Comparison of ENCODE assay signal across 17 cellular contexts in genomic region chr7:45003789-45004188, GRCh38. TPM values are rescaled to one million over a fixed set of nuclear protein-coding genes. Genes with fewer than 3 reads are reported as not detected.
"Had no signal": no experiment of that assay in that cellular context is flagged by ENCODE, and none has a peak within 500 bp of the region (broad histone marks: within the 10 kb centered on the region; RNA-seq: fewer than 3 reads in every experiment).

No MANE protein-coding gene starts in this region.

- ATAC-seq: activated T-cell treated with anti-CD3 and anti-CD28 coated beads, Interleukin-2, amount 50 U/mL, for 4 hours; effector memory CD8-positive, alpha-beta T cell; gastroesophageal sphincter; psoas muscle; sciatic nerve; stimulated activated naive CD8-positive, alpha-beta T cell treated with anti-CD3 and anti-CD28 coated beads, Interleukin-15, Interleukin-2, amounts not matched to agents 100 U/mL and 50 U/mL, for 24 hours had no signal

- H3K27ac Mint-ChIP-seq: effector memory CD8-positive, alpha-beta T cell; nephron had no signal

- H3K27me3 Mint-ChIP-seq: effector memory CD8-positive, alpha-beta T cell; memory B cell had no signal

- H3K36me3 ChIP-seq: left ventricle myocardium inferior, uterus had no signal

- H3K9me3 Mint-ChIP-seq: activated T-cell treated with anti-CD3 and anti-CD28 coated beads, Interleukin-2, amount 50 U/mL, for 4 hours; effector memory CD8-positive, alpha-beta T cell; memory B cell; nephron had no signal

- H3K9me3 ChIP-seq: gastroesophageal sphincter, left ventricle myocardium inferior, psoas muscle, testis, uterus had no signal

- H3K4me3 Mint-ChIP-seq: activated T-cell treated with anti-CD3 and anti-CD28 coated beads, Interleukin-2, amount 50 U/mL, for 4 hours; effector memory CD8-positive, alpha-beta T cell; memory B cell had no signal

- DNase-seq: activated CD4-positive, alpha-beta T cell treated with anti-CD3 and anti-CD28 coated beads for 4 hours; activated T-cell treated with anti-CD3 and anti-CD28 coated beads, Interleukin-2, amount 50 U/mL, for 4 hours; central memory CD4-positive, alpha-beta T cell; effector memory CD8-positive, alpha-beta T cell; left ventricle myocardium inferior; psoas muscle; stimulated activated naive CD8-positive, alpha-beta T cell treated with anti-CD3 and anti-CD28 coated beads, Interleukin-15, Interleukin-2, amounts not matched to agents 100 U/mL and 50 U/mL, for 24 hours; SW 1271; T1000; testis; uterus had no signal

- H3K27ac ChIP-seq: gastroesophageal sphincter, left ventricle myocardium inferior, testis, uterus had no signal

- FAIRE-seq: keratinocyte had no signal

- H3K27me3 ChIP-seq: gastroesophageal sphincter, testis, uterus had no signal

- H3K4me3 ChIP-seq: gastroesophageal sphincter, left ventricle myocardium inferior, psoas muscle, testis, uterus had no signal

RNA-seq across cellular contexts. Expression of gene MYO1G, which starts 25.0 kb away (rescaled TPM):
- total RNA-seq: epithelial cell of proximal tubule had no signal
